8 cellular contexts compared by ENCODE assay signal in genomic region chr1:51192213-51192843, GRCh38. TPM values are rescaled to one million over a fixed set of nuclear protein-coding genes. Genes with fewer than 3 reads are reported as not detected.
A peak's percentile ranks its signal among the peaks of the same experiment; 100 is the strongest.
DNase-seq lines count a peak whose midpoint lies in the region; ATAC-seq, FAIRE-seq and TF ChIP-seq lines count a peak whose summit lies in the region.

No MANE protein-coding gene starts in this region.

- in situ Hi-C loops in ACHN (cut with HindIII; ENCODE audit: low pct_ligation_motif_present, low pct_unique_long_range_greater_than_20kb, low sequenced_read_pairs), result no loop called here

- no peaks in the 10 kb centered on the region for H3K36me3 ChIP-seq in lower lobe of right lung

- peak; percentile 51 for FAIRE-seq in GM12892 (lab: Jason Lieb, UNC)

- H3K4me3 ChIP-seq in lower lobe of right lung, result no peak overlapping the region

- peak; percentile 82 for TF ChIP-seq CTCF in lower lobe of right lung (IDR thresholded peaks at IDR 0.05)

- ATAC-seq in lower lobe of right lung (peak; percentile 78 to 81), GM18868 (IDR thresholded peaks at IDR 0.05; ENCODE audit: unreplicated experiment) (no peak)

- intact Hi-C loops in lower lobe of right lung (cut with DNase I), result loop anchor here (5.0 kb wide), 1 partner anchor 415 kb away; no protein-coding TSS in a partner anchor

- H3K27ac ChIP-seq in lower lobe of right lung, result no peak overlapping the region

- H3K27me3 ChIP-seq in lower lobe of right lung (ENCODE audit: low read depth), result no peaks in the 10 kb centered on the region

- H3K9me3 ChIP-seq in lower lobe of right lung, result no peaks in the 10 kb centered on the region

- TF ChIP-seq POLR2A in GM12892 (IDR thresholded peaks at IDR 0.05; ENCODE audit: low read depth, low read length), result no peak

- DNase-seq in ACHN (peak; percentile 68), GM12892 (ENCODE audit: insufficient read length) (no peak), NCI-H2171 (lab: John Stamatoyannopoulos, UW) (peak; percentile 40), dedifferentiated amniotic fluid mesenchymal stem cell (ENCODE audit: extremely low spot score) (peak; percentile 85), lower lobe of right lung (peak; percentile 68)
- peak; percentile 10 for DNase-seq in activated CD4-positive, alpha-beta T cell treated with anti-CD3 and anti-CD28 coated beads for 1 hour
- peak; percentile 13 for DNase-seq in stimulated activated CD8-positive, alpha-beta memory T cell treated with anti-CD3 and anti-CD28 coated beads, Interleukin-15, amount 100 ng/mL, for 24 hours (ENCODE audit: low read depth)

- H3K4me1 ChIP-seq in lower lobe of right lung, result no peaks in the 10 kb centered on the region

RNA-seq across cellular contexts. Expression of gene RNF11, which starts 43.7 kb away (rescaled TPM):
- 39.2 TPM for polyA plus RNA-seq in GM12892 (2012; ENCODE audit: missing spikeins)
- 83.6 TPM for total RNA-seq in lower lobe of right lung
